Comparison of ENCODE assay signal across 24 cellular contexts in the genomic region with DNA sequence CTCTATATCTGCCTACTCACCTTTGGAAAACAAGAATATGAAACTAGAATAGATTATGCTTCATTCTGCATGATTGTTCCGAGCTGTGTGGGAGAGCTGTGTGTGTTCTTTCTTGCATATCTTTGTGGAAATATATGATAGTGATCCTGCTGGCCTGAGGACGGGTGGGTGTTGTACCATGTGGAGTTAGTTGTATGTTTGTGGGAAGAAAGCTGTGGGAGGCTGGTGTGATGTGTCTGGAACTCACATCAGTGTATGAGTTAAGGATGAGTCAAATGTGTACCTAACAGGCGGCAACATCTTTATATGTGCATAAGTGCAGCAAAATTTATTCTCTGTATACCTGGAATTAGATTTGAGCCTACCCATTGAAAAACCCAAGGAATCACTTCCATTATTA.
DNase-seq lines count a peak whose midpoint lies in the region; ATAC-seq, FAIRE-seq and TF ChIP-seq lines count a peak whose summit lies in the region.
"Had no signal": no experiment of that assay in that cellular context is flagged by ENCODE, and none has a peak within 500 bp of the region (broad histone marks: within the 10 kb centered on the region; RNA-seq: fewer than 3 reads in every experiment).

No MANE protein-coding gene starts in this region.

- no peak overlapping the region for H3K9ac ChIP-seq in PC-3 (ENCODE audit: low read length)
- H3K9ac ChIP-seq: SK-N-SH had no signal

- peaks cover 40% of the 10 kb centered on the region for H3K4me1 ChIP-seq in PC-3 (ENCODE audit: insufficient read depth, low read length)

- intact Hi-C loops in PC-3 (cut with micrococcal nuclease): loop anchor here (2.0 to 10.0 kb wide), 2 partner anchors 79 to 413 kb away; no protein-coding TSS in a partner anchor
- intact Hi-C loops in head of caudate nucleus (cut with DNase I): no loop called here

- peak overlapping the region; percentile 57 for H3K4me2 ChIP-seq in PC-3 (ENCODE audit: low read length)
- H3K4me2 ChIP-seq: SK-N-SH had no signal

- H3K36me3 ChIP-seq in PC-3 (ENCODE audit: low read depth, low read length) (no peaks in the 10 kb centered on the region), brain microvascular endothelial cell (replicated peaks) (no peaks in the 10 kb centered on the region)
- H3K36me3 ChIP-seq: cardiac muscle cell, WERI-Rb-1 had no signal

- H3K9me3 ChIP-seq in PC-3 (ENCODE audit: low read length): no peaks in the 10 kb centered on the region
- H3K9me3 ChIP-seq: SK-N-SH had no signal

- H3K27ac ChIP-seq in PC-3 (ENCODE audit: low read length): peak overlapping the region; percentile 62
- no peak overlapping the region for H3K27ac ChIP-seq in brain microvascular endothelial cell
- H3K27ac ChIP-seq: cardiac muscle cell, HL-60, skin epidermis, WERI-Rb-1 had no signal

- ATAC-seq in PC-3 (peak; percentile 96), HG03025 (IDR thresholded peaks at IDR 0.05; ENCODE audit: low FRiP score, unreplicated experiment) (no peak), GM18505 (IDR thresholded peaks at IDR 0.05; ENCODE audit: unreplicated experiment) (no peak)
- ATAC-seq: activated T-helper 17 cell treated with anti-CD3 and anti-CD28 coated beads, Interleukin-2, amount 50 U/mL, for 72 hours; stimulated activated naive B cell treated with anti-CD40 and anti-IgM and Interleukin-4, amounts not matched to agents 10 μg/mL and 1 μg/mL and 100 μg/mL, for 72 hours had no signal

- H3K27me3 ChIP-seq in PC-3 (ENCODE audit: low read length): no peaks in the 10 kb centered on the region
- no peaks in the 10 kb centered on the region for H3K27me3 ChIP-seq in brain microvascular endothelial cell (replicated peaks)
- H3K27me3 ChIP-seq: cardiac muscle cell had no signal

- peak; percentile 82 for FAIRE-seq in urothelium cell line (lab: Jason Lieb, UNC)
- FAIRE-seq: GM12891, kidney, RCC 7860 had no signal

- H3K9me2 ChIP-seq in PC-3 (replicated peaks; ENCODE audit: low read length): no peaks in the 10 kb centered on the region
- H3K9me2 ChIP-seq: SK-N-SH had no signal

- no peak for TF ChIP-seq CTCF in PC-3 (conservative IDR thresholded peaks at IDR 0.05; ENCODE audit: low read depth, low read length)
- TF ChIP-seq CTCF in brain microvascular endothelial cell (IDR thresholded peaks at IDR 0.05; ENCODE audit: low read depth, low read length, missing control alignments): no peak

- no peak overlapping the region for H2AFZ ChIP-seq in PC-3 (ENCODE audit: low read length)

- CTCF ChIA-PET in PC-3 (lab: Charles Lee): no interaction called here

- H3F3A ChIP-seq in PC-3 (ENCODE audit: low read length, unreplicated experiment): no peaks in the 10 kb centered on the region

- no peaks in the 10 kb centered on the region for H4K20me1 ChIP-seq in PC-3 (ENCODE audit: low read length)

- peak; percentile 91 for DNase-seq in PC-3
- DNase-seq in brain microvascular endothelial cell: peak; percentile 82
- DNase-seq in iris pigment epithelial cell (ENCODE audit: low read depth): peak; percentile 16
- no peak for DNase-seq in urothelium cell line (ENCODE audit: low spot score)
- no peak for DNase-seq in head of caudate nucleus
- DNase-seq: activated CD4-positive, alpha-beta T cell treated with anti-CD3 and anti-CD28 coated beads, Interleukin-2, amount 10 ng/mL, durations not matched to agents 7 days and 5 days; CD8-positive, alpha-beta memory T cell; DMS153; kidney; NCI-H1417 treated with DMSO at 0.1 percent for 48 hours; NCI-H2107; NCI-H510A treated with DMSO at 0.1 percent for 48 hours; SK-N-SH; stimulated activated naive B cell treated with anti-CD40 and anti-IgM and Interleukin-4, amounts not matched to agents 10 μg/mL and 1 μg/mL and 100 μg/mL, for 72 hours; WERI-Rb-1 had no signal

- H3K4me3 ChIP-seq in PC-3 (ENCODE audit: low read length) (no peak overlapping the region), brain microvascular endothelial cell (ENCODE audit: low read depth, low read length) (no peak overlapping the region)
- H3K4me3 ChIP-seq: cardiac muscle cell, lung, skin epidermis had no signal

- BruUV-seq in PC-3 (replicated peaks; lab: Mats Ljungman, UMichigan): no TSS peak

- H3K79me2 ChIP-seq in PC-3 (ENCODE audit: low read length): no peaks in the 10 kb centered on the region

- in situ Hi-C loops in brain microvascular endothelial cell (cut with HindIII; ENCODE audit: low pct_ligation_motif_present, low sequenced_read_pairs): no loop called here

- POLR2A ChIA-PET in PC-3 (lab: Charles Lee; ENCODE audit: unreplicated experiment): interaction anchor here (0.6 kb wide), 1 partner anchor 383 kb away, joined by 3 read pairs; no protein-coding TSS in a partner anchor

- no peak for TF ChIP-seq POLR2A in GM18505 (IDR thresholded peaks at IDR 0.05; ENCODE audit: borderline replicate concordance, extremely low read depth, insufficient read depth, insufficient read length)

Comparison
In these comparisons a context has a peak if more than half of its experiments do, and no peak if none do; other contexts are left out.
1. DNase-seq: peak in PC-3 (single experiment), brain microvascular endothelial cell (single experiment) and iris pigment epithelial cell (single experiment); none in urothelium cell line (single experiment) and head of caudate nucleus (0 of 42).